1 cellular context compared by ENCODE assay signal in genomic region chr10:62059424-62059913, GRCh38.
TF ChIP-seq lines count a peak whose summit lies in the region.

No MANE protein-coding gene starts in this region.

TF ChIP-seq in HepG2, 621 proteins besides CTCF, POLR2A, EP300 and RAD21 (continued from another document):
- TF ChIP-seq ETS1 (CRISPR knock-in tag; IDR thresholded peaks at IDR 0.05) (no peak), MEIS2 (CRISPR knock-in tag; IDR thresholded peaks at IDR 0.05) (no peak), CENPBD1 (CRISPR knock-in tag; IDR thresholded peaks at IDR 0.05; ENCODE audit: borderline replicate concordance, low read depth) (no peak), ZNF451 (CRISPR knock-in tag; IDR thresholded peaks at IDR 0.05) (no peak), RBM22 (optimal IDR thresholded peaks at IDR 0.05; ENCODE audit: low read length) (no peak), ZBTB34 (CRISPR knock-in tag; IDR thresholded peaks at IDR 0.05) (no peak), THRA (CRISPR knock-in tag; IDR thresholded peaks at IDR 0.05; ENCODE audit: borderline replicate concordance) (no peak), ZNF354B (CRISPR knock-in tag; IDR thresholded peaks at IDR 0.05) (no peak), ZNF550 (CRISPR knock-in tag; IDR thresholded peaks at IDR 0.05; ENCODE audit: borderline replicate concordance) (no peak)
- TF ChIP-seq, protein P1, sequence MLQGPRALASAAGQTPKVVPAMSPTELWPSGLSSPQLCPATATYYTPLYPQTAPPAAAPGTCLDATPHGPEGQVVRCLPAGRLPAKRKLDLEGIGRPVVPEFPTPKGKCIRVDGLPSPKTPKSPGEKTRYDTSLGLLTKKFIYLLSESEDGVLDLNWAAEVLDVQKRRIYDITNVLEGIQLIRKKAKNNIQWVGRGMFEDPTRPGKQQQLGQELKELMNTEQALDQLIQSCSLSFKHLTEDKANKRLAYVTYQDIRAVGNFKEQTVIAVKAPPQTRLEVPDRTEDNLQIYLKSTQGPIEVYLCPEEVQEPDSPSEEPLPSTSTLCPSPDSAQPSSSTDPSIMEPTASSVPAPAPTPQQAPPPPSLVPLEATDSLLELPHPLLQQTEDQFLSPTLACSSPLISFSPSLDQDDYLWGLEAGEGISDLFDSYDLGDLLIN (CRISPR knock-in tag; IDR thresholded peaks at IDR 0.05; ENCODE audit: borderline replicate concordance): no peak
- TF ChIP-seq, protein P2, sequence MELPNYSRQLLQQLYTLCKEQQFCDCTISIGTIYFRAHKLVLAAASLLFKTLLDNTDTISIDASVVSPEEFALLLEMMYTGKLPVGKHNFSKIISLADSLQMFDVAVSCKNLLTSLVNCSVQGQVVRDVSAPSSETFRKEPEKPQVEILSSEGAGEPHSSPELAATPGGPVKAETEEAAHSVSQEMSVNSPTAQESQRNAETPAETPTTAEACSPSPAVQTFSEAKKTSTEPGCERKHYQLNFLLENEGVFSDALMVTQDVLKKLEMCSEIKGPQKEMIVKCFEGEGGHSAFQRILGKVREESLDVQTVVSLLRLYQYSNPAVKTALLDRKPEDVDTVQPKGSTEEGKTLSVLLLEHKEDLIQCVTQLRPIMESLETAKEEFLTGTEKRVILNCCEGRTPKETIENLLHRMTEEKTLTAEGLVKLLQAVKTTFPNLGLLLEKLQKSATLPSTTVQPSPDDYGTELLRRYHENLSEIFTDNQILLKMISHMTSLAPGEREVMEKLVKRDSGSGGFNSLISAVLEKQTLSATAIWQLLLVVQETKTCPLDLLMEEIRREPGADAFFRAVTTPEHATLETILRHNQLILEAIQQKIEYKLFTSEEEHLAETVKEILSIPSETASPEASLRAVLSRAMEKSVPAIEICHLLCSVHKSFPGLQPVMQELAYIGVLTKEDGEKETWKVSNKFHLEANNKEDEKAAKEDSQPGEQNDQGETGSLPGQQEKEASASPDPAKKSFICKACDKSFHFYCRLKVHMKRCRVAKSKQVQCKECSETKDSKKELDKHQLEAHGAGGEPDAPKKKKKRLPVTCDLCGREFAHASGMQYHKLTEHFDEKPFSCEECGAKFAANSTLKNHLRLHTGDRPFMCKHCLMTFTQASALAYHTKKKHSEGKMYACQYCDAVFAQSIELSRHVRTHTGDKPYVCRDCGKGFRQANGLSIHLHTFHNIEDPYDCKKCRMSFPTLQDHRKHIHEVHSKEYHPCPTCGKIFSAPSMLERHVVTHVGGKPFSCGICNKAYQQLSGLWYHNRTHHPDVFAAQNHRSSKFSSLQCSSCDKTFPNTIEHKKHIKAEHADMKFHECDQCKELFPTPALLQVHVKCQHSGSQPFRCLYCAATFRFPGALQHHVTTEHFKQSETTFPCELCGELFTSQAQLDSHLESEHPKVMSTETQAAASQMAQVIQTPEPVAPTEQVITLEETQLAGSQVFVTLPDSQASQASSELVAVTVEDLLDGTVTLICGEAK (IDR thresholded peaks at IDR 0.05): no peak
- TF ChIP-seq, protein P2 (CRISPR knock-in tag; IDR thresholded peaks at IDR 0.05): no peak
TF ChIP-seq in HepG2: peak in this region for 0.
